Comparison of ENCODE assay signal across 17 cellular contexts in the genomic region with DNA sequence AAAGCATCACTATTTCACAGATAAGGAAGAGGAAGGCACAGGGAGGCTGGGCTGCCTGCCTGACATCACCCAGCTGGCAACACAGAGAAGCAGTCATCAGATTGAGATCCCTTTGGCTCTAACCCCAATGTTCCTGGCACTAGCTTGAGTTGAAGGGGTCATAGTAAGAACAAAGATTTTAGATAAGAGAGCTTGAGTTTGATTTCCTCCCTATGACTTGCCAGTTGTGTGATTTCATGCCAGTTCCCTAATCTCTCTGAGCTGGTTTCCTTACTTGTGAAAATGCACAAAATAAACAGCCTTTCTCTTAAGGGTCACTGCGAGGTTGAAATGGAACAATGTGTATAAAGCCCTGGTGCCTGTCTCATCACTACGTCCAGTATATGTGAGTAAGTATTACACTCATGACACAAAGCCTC.
A peak's percentile ranks its signal among the peaks of the same experiment; 100 is the strongest.
DNase-seq lines count a peak whose midpoint lies in the region; ATAC-seq and TF ChIP-seq lines count a peak whose summit lies in the region.
"Had no signal": no experiment of that assay in that cellular context is flagged by ENCODE, and none has a peak within 500 bp of the region (broad histone marks: within the 10 kb centered on the region; RNA-seq: fewer than 3 reads in every experiment).

No MANE protein-coding gene starts in this region.

- H3K27ac Mint-ChIP-seq in endothelial cell (ENCODE audit: unreplicated experiment) = no peak overlapping the region
- H3K27ac Mint-ChIP-seq: activated naive CD8-positive, alpha-beta T cell treated with anti-CD3 and anti-CD28 coated beads, Interleukin-2, amount 10 ng/mL, durations not matched to agents 7 days and 5 days had no signal

- intact Hi-C loops in mucosa of descending colon (cut with DNase I, micrococcal nuclease) = no loop called here

- ATAC-seq in mucosa of descending colon (peak; percentile 92), upper lobe of left lung (ENCODE audit: low FRiP score in 2 of 2) (peak; percentile 73 to 75)

- no peak overlapping the region for H3K4me3 Mint-ChIP-seq in endothelial cell (ENCODE audit: unreplicated experiment)
- H3K4me3 Mint-ChIP-seq: activated naive CD8-positive, alpha-beta T cell treated with anti-CD3 and anti-CD28 coated beads, Interleukin-2, amount 10 ng/mL, durations not matched to agents 7 days and 5 days had no signal

- H3K36me3 ChIP-seq in mucosa of descending colon (ENCODE audit: low read depth) = no peaks in the 10 kb centered on the region
- H3K36me3 ChIP-seq in upper lobe of left lung = no peaks in the 10 kb centered on the region

- no peaks in the 10 kb centered on the region for H3K27me3 ChIP-seq in upper lobe of left lung

- no peaks in the 10 kb centered on the region for H3K36me3 Mint-ChIP-seq in endothelial cell (ENCODE audit: low read depth, unreplicated experiment)
- H3K36me3 Mint-ChIP-seq: activated naive CD8-positive, alpha-beta T cell treated with anti-CD3 and anti-CD28 coated beads, Interleukin-2, amount 10 ng/mL, durations not matched to agents 7 days and 5 days had no signal

- TF ChIP-seq CTCF in mucosa of descending colon (IDR thresholded peaks at IDR 0.05) = no peak
- no peak for TF ChIP-seq CTCF in upper lobe of left lung (IDR thresholded peaks at IDR 0.05)
- no peak for TF ChIP-seq CTCF in GM10248 (IDR thresholded peaks at IDR 0.05; ENCODE audit: control extremely low read depth, extremely low read depth, low read depth, missing control alignments)
- TF ChIP-seq CTCF in endothelial cell (IDR thresholded peaks at IDR 0.05; ENCODE audit: unreplicated experiment) = no peak

- no peaks in the 10 kb centered on the region for H3K9me3 ChIP-seq in mucosa of descending colon
- H3K9me3 ChIP-seq in upper lobe of left lung = no peaks in the 10 kb centered on the region

- POLR2A ChIA-PET in GM10248 (lab: Yijun Ruan, JAX) = no interaction called here

- DNase-seq in NCI-H2196 treated with DMSO at 0.1 percent for 48 hours (lab: John Stamatoyannopoulos, UW; ENCODE audit: unreplicated experiment) = peak; percentile 17
- DNase-seq in NCI-H2196 (lab: John Stamatoyannopoulos, UW; ENCODE audit: unreplicated experiment) = no peak
- peak; percentile 99 for DNase-seq in glomerular endothelial cell (ENCODE audit: extremely low read depth, low read depth, low spot score)
- DNase-seq in mucosa of descending colon = peak; percentile 33 to 55 (median 36)
- peak in 1 of 2 donors; percentile 27 for DNase-seq in upper lobe of left lung
- DNase-seq in RPMI8226 = no peak
- no peak for DNase-seq in GM10248 (ENCODE audit: extremely low spot score)
- DNase-seq in endothelial cell (ENCODE audit: low spot score) = no peak
- DNase-seq: activated CD4-positive, alpha-beta T cell treated with anti-CD3 and anti-CD28 coated beads for 1 hour; activated naive CD8-positive, alpha-beta T cell treated with anti-CD3 and anti-CD28 coated beads, Interleukin-2, amount 10 ng/mL, durations not matched to agents 7 days and 5 days; cerebellar nuclear complex; DMS79; NCI-H2029; posterior cingulate gyrus; stimulated activated CD4-positive, alpha-beta T cell treated with anti-CD3 and anti-CD28 coated beads, Interleukin-1b, Interleukin-23, amount 100 ng/mL, for 48 hours; trophoblast cell had no signal

- H3K27me3 Mint-ChIP-seq in endothelial cell (ENCODE audit: unreplicated experiment) = no peaks in the 10 kb centered on the region
- H3K27me3 Mint-ChIP-seq: activated naive CD8-positive, alpha-beta T cell treated with anti-CD3 and anti-CD28 coated beads, Interleukin-2, amount 10 ng/mL, durations not matched to agents 7 days and 5 days had no signal

- CTCF ChIA-PET in GM10248 (lab: Yijun Ruan, JAX) = interaction anchor here (1.2 kb wide), 1 partner anchor 14 kb away, joined by 3 read pairs; no protein-coding TSS in a partner anchor

- H3K9me3 Mint-ChIP-seq in endothelial cell (ENCODE audit: unreplicated experiment) = no peaks in the 10 kb centered on the region
- H3K9me3 Mint-ChIP-seq: activated naive CD8-positive, alpha-beta T cell treated with anti-CD3 and anti-CD28 coated beads, Interleukin-2, amount 10 ng/mL, durations not matched to agents 7 days and 5 days had no signal

- peak in 3 of 4 donors; percentile 36 to 91 (median 89) for TF ChIP-seq EP300 in upper lobe of left lung (IDR thresholded peaks at IDR 0.05)

- H3K4me1 Mint-ChIP-seq in endothelial cell (ENCODE audit: unreplicated experiment) = peaks cover 6% of the 10 kb centered on the region
- H3K4me1 Mint-ChIP-seq: activated naive CD8-positive, alpha-beta T cell treated with anti-CD3 and anti-CD28 coated beads, Interleukin-2, amount 10 ng/mL, durations not matched to agents 7 days and 5 days had no signal

- no peak for TF ChIP-seq POLR2A in upper lobe of left lung (IDR thresholded peaks at IDR 0.05)

- no peak overlapping the region for H3K4me3 ChIP-seq in mucosa of descending colon
- H3K4me3 ChIP-seq in upper lobe of left lung = no peak overlapping the region

- 6 to 14% methylated on average over 2 of the region's 2 CpGs for WGBS in upper lobe of left lung, 2 donors

- peaks cover 4% of the 10 kb centered on the region for H3K4me1 ChIP-seq in mucosa of descending colon (ENCODE audit: low read depth)
- H3K4me1 ChIP-seq in upper lobe of left lung = peaks cover 8 to 12% (median 9%) of the 10 kb centered on the region in 4 donors

- H3K27ac ChIP-seq in upper lobe of left lung = peak overlapping the region; percentile 49 to 75 (median 64)
- H3K27ac ChIP-seq: 22Rv1 had no signal

Comparison
In these comparisons a context has a peak if more than half of its experiments do, and no peak if none do; other contexts are left out.
1. DNase-seq: peak in NCI-H2196 treated with DMSO at 0.1 percent for 48 hours (single experiment), glomerular endothelial cell (single experiment) and mucosa of descending colon (3 of 3); none in NCI-H2196 (single experiment), RPMI8226 (single experiment), GM10248 (single experiment) and endothelial cell (single experiment).